ENCODE assay signal across 8 cellular contexts in the genomic region with DNA sequence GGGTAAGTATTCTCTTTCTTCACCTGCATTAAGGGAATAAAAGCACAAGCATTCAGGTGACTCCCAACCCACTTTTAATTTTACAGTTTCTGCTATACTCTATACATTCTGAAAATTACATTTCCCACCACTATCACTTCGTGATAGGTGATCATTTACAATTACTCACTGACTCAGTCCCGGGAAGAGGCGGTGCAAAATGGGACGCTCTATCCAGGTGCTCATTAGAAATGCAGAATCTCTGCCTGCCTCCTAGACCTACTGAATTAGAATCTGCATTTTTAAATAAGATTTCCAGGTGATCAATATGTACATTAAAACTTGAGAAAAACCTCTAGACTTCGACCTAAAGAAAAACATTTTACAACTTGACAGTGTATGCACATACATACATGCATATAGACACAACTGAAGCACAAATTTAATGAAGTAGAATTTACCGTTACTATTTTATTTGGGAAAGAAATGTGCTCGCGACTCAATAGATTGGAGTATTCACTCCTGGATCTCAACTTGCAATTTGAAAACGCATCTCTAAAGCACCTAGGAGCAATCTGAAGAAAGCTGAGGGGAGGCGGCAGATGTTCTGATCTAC. TPM values are rescaled to one million over a fixed set of nuclear protein-coding genes. Genes with fewer than 3 reads are reported as not detected.
A peak's percentile ranks its signal among the peaks of the same experiment; 100 is the strongest.
DNase-seq lines count a peak whose midpoint lies in the region; ATAC-seq, FAIRE-seq and TF ChIP-seq lines count a peak whose summit lies in the region.

No MANE protein-coding gene starts in this region.

- peak overlapping the region; percentile 92 for H3K27ac Mint-ChIP-seq in activated CD4-positive, alpha-beta T cell treated with anti-CD3 and anti-CD28 coated beads, Interleukin-2, amount 10 ng/mL, durations not matched to agents 24 days and 14 days

- H3K4me1 Mint-ChIP-seq in activated CD4-positive, alpha-beta T cell treated with anti-CD3 and anti-CD28 coated beads, Interleukin-2, amount 10 ng/mL, durations not matched to agents 24 days and 14 days: peaks cover 53% of the 10 kb centered on the region

- H3K27ac ChIP-seq in HepG2 (ENCODE audit: extremely low read length, insufficient read depth, low read length) (peak overlapping the region; percentile 93), thoracic aorta (peak overlapping the region; percentile 93 to 96)

- CTCF ChIA-PET in HepG2 (lab: Yijun Ruan, JAX; ENCODE audit: low intra/inter-chr PET ratio, low total read pairs): no interaction called here

- peak; percentile 57 for FAIRE-seq in HepG2 (lab: Jason Lieb, UNC)

- H3K9me3 Mint-ChIP-seq in activated CD4-positive, alpha-beta T cell treated with anti-CD3 and anti-CD28 coated beads, Interleukin-2, amount 10 ng/mL, durations not matched to agents 24 days and 14 days: peaks cover 4% of the 10 kb centered on the region

- H3K4me2 ChIP-seq in HepG2 (ENCODE audit: low read depth, low read length): peak overlapping the region; percentile 89

- peak overlapping the region; percentile 76 for H3K4me3 ChIP-seq in astrocyte of the cerebellum (ENCODE audit: low read depth, low read length)
- peak overlapping the region; percentile 48 to 100 (median 96) for H3K4me3 ChIP-seq in HepG2 (replicated peaks in 1 of 3; ENCODE audit: insufficient read depth in 1 of 3, low read depth in 2 of 3, low read length in 3 of 3)
- peak overlapping the region; percentile 85 for H3K4me3 ChIP-seq in thoracic aorta

- H3K9me3 ChIP-seq in HepG2 (ENCODE audit: low read length) (no peaks in the 10 kb centered on the region), thoracic aorta (no peaks in the 10 kb centered on the region)

- H2AFZ ChIP-seq in HepG2 (ENCODE audit: low read length): no peak overlapping the region

- no peak for TF ChIP-seq RAD21 in HepG2 (CRISPR knock-in tag; IDR thresholded peaks at IDR 0.05)

- peak; percentile 62 for DNase-seq in activated CD4-positive, alpha-beta T cell treated with anti-CD3 and anti-CD28 coated beads, Interleukin-2, amount 10 ng/mL, durations not matched to agents 24 days and 14 days
- no peak for DNase-seq in activated CD4-positive, alpha-beta T cell treated with anti-CD3 and anti-CD28 coated beads for 48 hours
- no peak for DNase-seq in astrocyte of the cerebellum (ENCODE audit: low read depth)
- DNase-seq in HepG2 (ENCODE audit: low spot score): no peak
- no peak for DNase-seq in thoracic aorta (ENCODE audit: low spot score)
- no peak for DNase-seq in GM03348 (ENCODE audit: low spot score)
- no peak for DNase-seq in HCEC 1CT

- H3K9ac ChIP-seq in HepG2 (ENCODE audit: insufficient read depth, low read depth, low read length): peak overlapping the region; percentile 100

- peaks cover 26% of the 10 kb centered on the region for H3K36me3 Mint-ChIP-seq in activated CD4-positive, alpha-beta T cell treated with anti-CD3 and anti-CD28 coated beads, Interleukin-2, amount 10 ng/mL, durations not matched to agents 24 days and 14 days (ENCODE audit: low read depth)

- H3K79me2 ChIP-seq in HepG2 (ENCODE audit: insufficient read depth, low read length): peaks cover 87% of the 10 kb centered on the region

- H3K4me3 Mint-ChIP-seq in activated CD4-positive, alpha-beta T cell treated with anti-CD3 and anti-CD28 coated beads, Interleukin-2, amount 10 ng/mL, durations not matched to agents 24 days and 14 days: peak overlapping the region; percentile 90

- TF ChIP-seq POLR2A in HepG2 (IDR thresholded peaks at IDR 0.05; ENCODE audit: insufficient read depth in 1 of 2, low read depth in 2 of 2, low read length in 2 of 2): no peak

- BruUV-seq in HepG2 (replicated peaks; lab: Mats Ljungman, UMichigan): TSS peak; percentile 90

- no peaks in the 10 kb centered on the region for H3K27me3 Mint-ChIP-seq in activated CD4-positive, alpha-beta T cell treated with anti-CD3 and anti-CD28 coated beads, Interleukin-2, amount 10 ng/mL, durations not matched to agents 24 days and 14 days

- H3K36me3 ChIP-seq in HepG2 (replicated peaks in 1 of 2; ENCODE audit: control insufficient read depth in 1 of 2, insufficient read depth in 2 of 2, low read length in 2 of 2) (peaks cover 3 to 7% of the 10 kb centered on the region in 2 experiments; a peak in 3 of 5 replicates), thoracic aorta (no peaks in the 10 kb centered on the region)

- no peak for TF ChIP-seq EP300 in HepG2 (IDR thresholded peaks at IDR 0.05; ENCODE audit: low read depth in 2 of 2, low read length in 2 of 2)
- no peak for TF ChIP-seq EP300 in HepG2 (CRISPR knock-in tag; IDR thresholded peaks at IDR 0.05; ENCODE audit: borderline replicate concordance)

- ATAC-seq in HepG2: peak; percentile 31
- no peak for ATAC-seq in thoracic aorta (ENCODE audit: insufficient number of reproducible peaks, low FRiP score, low read depth)
- ATAC-seq in HG02642 (IDR thresholded peaks at IDR 0.05; ENCODE audit: poor library complexity, unreplicated experiment): no peak

- under 1% methylated on average over 10 of the region's 10 CpGs for whole genome bisulfite sequencing in HepG2 (ENCODE audit: low lambda C conversion rate)

- in situ Hi-C loops in astrocyte of the cerebellum (cut with HindIII; ENCODE audit: low sequenced_read_pairs) (no loop called here), HepG2 (cut with HindIII; ENCODE audit: extremely low pct_ligation_motif_present, low pct_unique_long_range_greater_than_20kb) (loop anchor here (5.0 to 10.0 kb wide), 3 partner anchors 114 to 491 kb away; no protein-coding TSS in a partner anchor)

- H3K4me1 ChIP-seq in HepG2 (ENCODE audit: insufficient read depth, low read length) (peaks cover 48% of the 10 kb centered on the region), thoracic aorta (ENCODE audit: control insufficient read depth in 1 of 2, low read depth in 2 of 2) (peaks cover 8 to 25% of the 10 kb centered on the region in 2 donors)

- peaks cover 23% of the 10 kb centered on the region for H4K20me1 ChIP-seq in HepG2 (ENCODE audit: insufficient read depth, low read length)

- TF ChIP-seq CTCF in astrocyte of the cerebellum (IDR thresholded peaks at IDR 0.05; ENCODE audit: low read depth, low read length, missing control alignments) (no peak), HepG2 (CRISPR knock-in tag; IDR thresholded peaks at IDR 0.05) (no peak), thoracic aorta (IDR thresholded peaks at IDR 0.05) (no peak)

- peaks cover 0 to 2% of the 10 kb centered on the region in 2 experiments; a peak in 1 of 5 replicates for H3K27me3 ChIP-seq in HepG2 (ENCODE audit: control insufficient read depth in 1 of 2, insufficient read depth in 2 of 2, low read length in 2 of 2)
- no peaks in the 10 kb centered on the region for H3K27me3 ChIP-seq in thoracic aorta (replicated peaks; ENCODE audit: insufficient read depth)

- intact Hi-C loops in activated CD4-positive, alpha-beta T cell treated with anti-CD3 and anti-CD28 coated beads, Interleukin-2, amount 10 ng/mL, durations not matched to agents 24 days and 14 days (cut with micrococcal nuclease): loop anchor here (1.0 to 10.0 kb wide), 7 partner anchors 14 to 491 kb away; no protein-coding TSS in a partner anchor
- intact Hi-C loops in HepG2 (cut with micrococcal nuclease; ENCODE audit: unreplicated experiment): loop anchor here (1.0 to 5.0 kb wide), 7 partner anchors 9 to 564 kb away; no protein-coding TSS in a partner anchor

- POLR2A ChIA-PET in HepG2 (lab: Yijun Ruan, JAX): interaction anchor here (0.5 to 4.3 kb wide), 34 partner anchors 9 to 927 kb away, joined by 3 to 43 read pairs (median 4); partner anchors contain the start of gene STT3B

TF ChIP-seq in HepG2, 621 proteins besides CTCF, POLR2A, EP300 and RAD21 (continues in another document):
- no peak for TF ChIP-seq IKZF4 (CRISPR knock-in tag; IDR thresholded peaks at IDR 0.05; ENCODE audit: borderline replicate concordance, low read depth, not compliant biosample characterization)
- TF ChIP-seq CHD4 (IDR thresholded peaks at IDR 0.05; ENCODE audit: borderline replicate concordance, low read length): peak; percentile 71; the same call in 1 of the 2 replicates
- no peak for TF ChIP-seq ZNF746 (CRISPR knock-in tag; IDR thresholded peaks at IDR 0.05)
- peak; percentile 38; the same call in 1 of the 2 replicates for TF ChIP-seq ZNF709 (CRISPR knock-in tag; IDR thresholded peaks at IDR 0.05)
- TF ChIP-seq, protein P1, sequence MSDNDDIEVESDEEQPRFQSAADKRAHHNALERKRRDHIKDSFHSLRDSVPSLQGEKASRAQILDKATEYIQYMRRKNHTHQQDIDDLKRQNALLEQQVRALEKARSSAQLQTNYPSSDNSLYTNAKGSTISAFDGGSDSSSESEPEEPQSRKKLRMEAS (IDR thresholded peaks at IDR 0.05): no peak
- no peak for TF ChIP-seq ZNF550 (CRISPR knock-in tag; IDR thresholded peaks at IDR 0.05; ENCODE audit: borderline replicate concordance)
- peak; percentile 33; the same call in 1 of the 2 replicates for TF ChIP-seq STAT5B (CRISPR knock-in tag; IDR thresholded peaks at IDR 0.05)
- no peak for TF ChIP-seq MED13 (CRISPR knock-in tag; IDR thresholded peaks at IDR 0.05)
- TF ChIP-seq BRCA1 (CRISPR knock-in tag; IDR thresholded peaks at IDR 0.05): no peak; the same call in none of the 2 replicates

RNA-seq across cellular contexts. Expression of gene TGFBR2, which starts 0.6 kb away (rescaled TPM):
- 45.3 and 47.6 TPM in 2 replicates for total RNA-seq in activated CD4-positive, alpha-beta T cell treated with anti-CD3 and anti-CD28 coated beads, Interleukin-2, amount 10 ng/mL, durations not matched to agents 24 days and 14 days
- total RNA-seq in HepG2 (2016; rRNA removed; fragmentation: Illumina TruSeq; extraction: Trizol) (68.1 and 82.2 TPM in 2 replicates), thoracic aorta (100 to 1,000 TPM; 250 to 355 TPM)
- 25.9 and 27.4 TPM in 2 replicates for total RNA-seq in HepG2 (2016; cell fraction: cytosol; rRNA removed; fragmentation: Illumina TruSeq; extraction: Trizol; ENCODE audit: low read depth)
- total RNA-seq in HepG2 (2016; cell fraction: insoluble cytoplasmic fraction; rRNA removed; fragmentation: Illumina TruSeq; extraction: Trizol): 66.0 and 82.3 TPM in 2 replicates
- 67.6 and 68.8 TPM in 2 replicates for total RNA-seq in HepG2 (2016; cell fraction: membrane; rRNA removed; fragmentation: Illumina TruSeq; extraction: Trizol)
- 134 and 135 TPM in 2 replicates for total RNA-seq in HepG2 (2016; cell fraction: nucleus; rRNA removed; fragmentation: Illumina TruSeq; extraction: Trizol)
- polyA plus RNA-seq in HepG2 (2011; rRNA removed): 187 and 204 TPM in 2 replicates
- 141 and 194 TPM in 2 replicates for polyA plus RNA-seq in HepG2 (2011; cell fraction: cytosol; rRNA removed)
- polyA plus RNA-seq in HepG2 (2011; cell fraction: nucleus; rRNA removed): 105 and 123 TPM in 2 replicates
- polyA plus RNA-seq in HepG2 (2012): 125 and 162 TPM in 2 replicates
- polyA plus RNA-seq in HepG2 (2016; cell fraction: cytosol; fragmentation: Illumina TruSeq; extraction: Trizol; ENCODE audit: low read depth): 8.6 and 9.7 TPM in 2 replicates
- 68.0 and 70.0 TPM in 2 replicates for polyA plus RNA-seq in HepG2 (2016; cell fraction: insoluble cytoplasmic fraction; fragmentation: Illumina TruSeq; extraction: Trizol; ENCODE audit: low read depth)
- polyA plus RNA-seq in HepG2 (2016; cell fraction: membrane; fragmentation: Illumina TruSeq; extraction: Trizol; ENCODE audit: low read depth): 38.2 and 38.9 TPM in 2 replicates
- polyA plus RNA-seq in HepG2 (2016; cell fraction: nucleus; fragmentation: Illumina TruSeq; extraction: Trizol; ENCODE audit: insufficient read depth, low read depth): 134 and 138 TPM in 2 replicates
- 24.1 and 399 TPM in 2 replicates for polyA minus RNA-seq in HepG2 (2011; rRNA and poly(A)+ RNA removed; ENCODE audit: low replicate concordance)
- polyA minus RNA-seq in HepG2 (2011; cell fraction: cytosol; rRNA and poly(A)+ RNA removed): 188 and 237 TPM in 2 replicates
- polyA minus RNA-seq in HepG2 (2011; cell fraction: nucleus; rRNA and poly(A)+ RNA removed): 353 and 432 TPM in 2 replicates
